ENCODE assay signal across 8 cellular contexts in the genomic region with DNA sequence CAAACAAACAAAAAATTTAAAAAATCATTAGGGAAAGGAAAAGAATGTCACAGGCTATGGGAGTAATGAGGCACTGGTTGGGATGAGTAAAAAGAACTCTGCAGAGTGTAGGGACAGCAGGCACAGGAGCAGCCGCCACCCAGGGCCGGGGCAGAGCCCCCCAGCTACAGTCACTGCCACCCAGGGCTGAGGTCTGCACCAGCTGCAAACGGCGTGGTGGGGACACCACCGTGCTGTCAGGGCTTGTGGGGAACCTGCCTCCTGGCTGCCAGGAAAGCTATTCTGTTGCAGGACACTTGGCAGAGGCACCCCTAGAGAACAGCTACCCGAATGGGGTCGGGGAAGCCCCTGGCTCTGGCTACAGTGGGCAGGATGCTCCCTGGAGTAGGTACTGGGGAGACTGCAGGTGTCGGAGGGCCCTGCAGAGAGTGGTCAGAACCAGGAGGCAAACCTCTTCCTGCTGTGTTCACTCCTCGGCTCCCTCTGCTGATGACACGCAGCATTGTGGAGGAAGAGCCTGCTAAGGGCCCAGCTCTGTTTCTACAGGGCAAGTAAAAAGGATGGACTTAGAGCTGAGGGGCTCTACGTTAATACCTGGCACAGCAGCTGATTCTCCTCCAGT. TPM values are rescaled to one million over a fixed set of nuclear protein-coding genes. Genes with fewer than 3 reads are reported as not detected.
DNase-seq lines count a peak whose midpoint lies in the region; ATAC-seq and TF ChIP-seq lines count a peak whose summit lies in the region.

No MANE protein-coding gene starts in this region.

- H3K9me3 ChIP-seq in body of pancreas (no peaks in the 10 kb centered on the region), right lobe of liver (no peaks in the 10 kb centered on the region)

- POLR2A ChIA-PET in AG04449 (lab: Yijun Ruan, JAX) = no interaction called here

- H3K4me1 ChIP-seq in body of pancreas (no peaks in the 10 kb centered on the region), right lobe of liver (no peaks in the 10 kb centered on the region)

- intact Hi-C loops in body of pancreas (cut with DNase I) (no loop called here), right lobe of liver (cut with DNase I) (loop anchor here (10.0 kb wide), 2 partner anchors 100 to 110 kb away; a partner anchor contains a TSS)

- CTCF ChIA-PET in AG04449 (lab: Yijun Ruan, JAX) = interaction anchor here (1.0 to 1.3 kb wide), 2 partner anchors 9 to 25 kb away, joined by 3 read pairs; no protein-coding TSS in a partner anchor

- TF ChIP-seq POLR2A in body of pancreas (IDR thresholded peaks at IDR 0.05) (no peak), right lobe of liver (IDR thresholded peaks at IDR 0.05) (no peak)

- ATAC-seq in body of pancreas (peak; percentile 48), right lobe of liver (peak; percentile 72 to 77 (median 75)), HG02571 (IDR thresholded peaks at IDR 0.05; ENCODE audit: unreplicated experiment) (no peak), GM19023 (IDR thresholded peaks at IDR 0.05; ENCODE audit: unreplicated experiment) (no peak), GM19351 (IDR thresholded peaks at IDR 0.05; ENCODE audit: unreplicated experiment) (no peak)

- TF ChIP-seq CTCF in AG04449 (IDR thresholded peaks at IDR 0.05; ENCODE audit: insufficient read depth, low read length, missing control alignments) (peak; percentile 41), body of pancreas (IDR thresholded peaks at IDR 0.05) (peak in 6 of 7 experiments; percentile 23 to 40 (median 26)), right lobe of liver (IDR thresholded peaks at IDR 0.05) (peak in 3 of 4 donors; percentile 40 to 49 (median 44))

- H3K27ac ChIP-seq in body of pancreas = no peak overlapping the region
- H3K27ac ChIP-seq in right lobe of liver = no peak overlapping the region

- H3K4me3 ChIP-seq in AG04449 (ENCODE audit: low read depth, low read length) = no peak overlapping the region
- no peak overlapping the region for H3K4me3 ChIP-seq in body of pancreas
- H3K4me3 ChIP-seq in right lobe of liver = no peak overlapping the region

- DNase-seq in AG04449 (ENCODE audit: low read depth, low spot score) = no peak
- DNase-seq in DMS153 treated with DMSO at 0.1 percent for 48 hours (lab: John Stamatoyannopoulos, UW; ENCODE audit: unreplicated experiment) = peak; percentile 23
- peak; percentile 11 for DNase-seq in NCI-H1105 (lab: John Stamatoyannopoulos, UW)
- DNase-seq in body of pancreas = peak; percentile 25 to 50 (median 40)
- peak in 1 of 3 donors; percentile 59 for DNase-seq in right lobe of liver

- H3K36me3 ChIP-seq in body of pancreas (replicated peaks in 1 of 2; ENCODE audit: insufficient read depth in 1 of 2, low read depth in 2 of 2) (peaks cover 0 to 6% of the 10 kb centered on the region in 2 donors), right lobe of liver (peaks cover 0 to 15% (median under 1%) of the 10 kb centered on the region in 4 donors)

- WGBS in body of pancreas, 2 donors = 77 to 84% methylated on average over 9 of the region's 11 CpGs
- 54% methylated on average over 3 of the region's 11 CpGs for WGBS in right lobe of liver (ENCODE audit: insufficient coverage, low coverage, low lambda C conversion rate, missing lambda C conversion rate)

- H3K27me3 ChIP-seq in body of pancreas = no peaks in the 10 kb centered on the region
- H3K27me3 ChIP-seq in right lobe of liver = no peaks in the 10 kb centered on the region

RNA-seq across cellular contexts. Expression of a gene that starts 32.3 kb away (rescaled TPM):
- total RNA-seq in body of pancreas (100 to 1,000 TPM in 1 of 2 donors, 10 to 100 TPM in 1; 48.0 to 104 TPM), right lobe of liver (10 to 100 TPM; 17.3 to 34.3 (median 23.3) TPM)

Comparison
In these comparisons a context has a peak if more than half of its experiments do, and no peak if none do; other contexts are left out.
1. ATAC-seq: peak in body of pancreas (single experiment) and right lobe of liver (4 of 4); none in HG02571 (single experiment), GM19023 (single experiment) and GM19351 (single experiment).
2. Peak in every context shown above with its lines, with median percentiles within 50 percentile points of each other: CTCF ChIP-seq.